Comparison of ENCODE assay signal across 6 cellular contexts in the genomic region with DNA sequence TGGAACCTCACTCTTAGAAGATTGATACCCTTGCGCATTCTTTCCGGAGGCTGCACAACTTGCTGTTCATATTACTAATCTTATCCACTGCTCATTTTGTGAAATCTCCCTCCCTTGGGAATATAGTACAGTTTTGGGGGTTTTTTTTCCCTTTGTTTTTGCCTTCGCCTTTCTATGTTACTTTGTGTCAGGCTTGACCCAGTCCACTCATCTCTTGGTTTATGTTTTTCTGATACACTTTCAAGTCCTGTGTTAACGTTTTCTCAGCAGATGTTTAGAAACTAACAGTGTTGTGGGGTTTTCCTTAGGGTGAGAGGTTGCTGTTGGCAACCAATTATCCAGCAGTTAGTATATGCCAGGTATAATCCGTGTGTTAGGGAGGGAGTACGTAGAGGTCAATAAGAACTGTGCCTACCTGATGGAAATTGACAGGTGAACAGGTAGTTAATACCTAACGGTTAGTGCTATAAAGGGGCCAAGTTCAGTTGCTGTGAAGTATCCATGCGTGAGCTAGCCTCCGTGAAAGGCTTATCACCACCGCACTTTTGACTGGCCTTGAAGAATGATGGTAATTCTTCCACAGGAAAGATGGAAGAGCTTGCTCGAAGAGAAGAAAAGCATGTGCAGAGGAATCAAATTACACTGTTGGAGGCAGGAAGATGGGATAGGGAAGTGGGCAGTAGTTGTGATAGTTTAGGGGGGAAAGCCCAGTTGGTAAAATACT. TPM values are rescaled to one million over a fixed set of nuclear protein-coding genes. Genes with fewer than 3 reads are reported as not detected.
DNase-seq lines count a peak whose midpoint lies in the region; ATAC-seq and TF ChIP-seq lines count a peak whose summit lies in the region.

No MANE protein-coding gene starts in this region.

- DNase-seq in BE2C (no peak), M059J (ENCODE audit: low read depth) (peak; percentile 20), psoas muscle (no peak), epidermal melanocyte (ENCODE audit: insufficient read length, low spot score) (no peak), iPS-NIHi7 (ENCODE audit: extremely low spot score) (no peak)

- peak overlapping the region; percentile 96 for H3K4me3 ChIP-seq in BE2C (ENCODE audit: low read depth, low read length)
- H3K4me3 ChIP-seq in psoas muscle, result peak overlapping the region; percentile 90

- H3K4me1 ChIP-seq in BE2C (no peaks in the 10 kb centered on the region; the same call in none of the 2 replicates), psoas muscle (peaks cover 42% of the 10 kb centered on the region)

- peak overlapping the region; percentile 100 for H3K27ac ChIP-seq in psoas muscle

- H3K36me3 Mint-ChIP-seq in dendritic cell treated with granulocyte-macrophage colony-stimulating factor and Interleukin-4, amounts not matched to agents 40 ng/mL and 50 ng/mL, for 4 days (ENCODE audit: low read depth), result peaks cover 44% of the 10 kb centered on the region

- H3K27me3 Mint-ChIP-seq in dendritic cell treated with granulocyte-macrophage colony-stimulating factor and Interleukin-4, amounts not matched to agents 40 ng/mL and 50 ng/mL, for 4 days, result no peaks in the 10 kb centered on the region

- H3K36me3 ChIP-seq in BE2C (peaks cover 6% of the 10 kb centered on the region), psoas muscle (ENCODE audit: insufficient read depth in 1 of 2, low read depth in 1 of 2) (peaks cover 3 to 21% of the 10 kb centered on the region in 2 donors)

- peak overlapping the region; percentile 96 for H3K4me3 Mint-ChIP-seq in dendritic cell treated with granulocyte-macrophage colony-stimulating factor and Interleukin-4, amounts not matched to agents 40 ng/mL and 50 ng/mL, for 4 days

- H3K27ac Mint-ChIP-seq in dendritic cell treated with granulocyte-macrophage colony-stimulating factor and Interleukin-4, amounts not matched to agents 40 ng/mL and 50 ng/mL, for 4 days, result peak overlapping the region; percentile 99

- no peaks in the 10 kb centered on the region for H3K27me3 ChIP-seq in BE2C
- no peaks in the 10 kb centered on the region for H3K27me3 ChIP-seq in psoas muscle (ENCODE audit: insufficient read depth in 3 of 3, low read length in 2 of 3)

- H3K9me3 ChIP-seq in BE2C, result no peaks in the 10 kb centered on the region
- H3K9me3 ChIP-seq in psoas muscle, result no peaks in the 10 kb centered on the region

- ATAC-seq in psoas muscle, result no peak

- WGBS in psoas muscle, 3 donors, result 3 to 5% (median 3%) methylated on average over 11 of the region's 11 CpGs

- H3K9me3 Mint-ChIP-seq in dendritic cell treated with granulocyte-macrophage colony-stimulating factor and Interleukin-4, amounts not matched to agents 40 ng/mL and 50 ng/mL, for 4 days, result no peaks in the 10 kb centered on the region

- H3K4me1 Mint-ChIP-seq in dendritic cell treated with granulocyte-macrophage colony-stimulating factor and Interleukin-4, amounts not matched to agents 40 ng/mL and 50 ng/mL, for 4 days (ENCODE audit: low read depth), result peaks cover 37% of the 10 kb centered on the region

- TF ChIP-seq CTCF in BE2C (IDR thresholded peaks at IDR 0.05; ENCODE audit: low read depth, low read length) (no peak), psoas muscle (IDR thresholded peaks at IDR 0.05) (no peak)

- intact Hi-C loops in dendritic cell treated with granulocyte-macrophage colony-stimulating factor and Interleukin-4, amounts not matched to agents 40 ng/mL and 50 ng/mL, for 4 days (cut with micrococcal nuclease), result loop anchor here (1.0 to 5.0 kb wide), 3 partner anchors 108 to 243 kb away; a partner anchor contains a TSS
- intact Hi-C loops in psoas muscle (cut with DNase I), result no loop called here

RNA-seq across cellular contexts. Expression of a gene that starts 1.4 kb away (rescaled TPM):
- polyA plus RNA-seq in BE2C (2012; ENCODE audit: insufficient read depth, insufficient read length, low read depth), result 45.6 TPM
- total RNA-seq in M059J (2014; rRNA removed; shearing (Covaris generic)), result 9.4 and 19.2 TPM in 2 replicates
- 10 to 100 TPM; 11.8 to 14.1 (median 13.0) TPM for total RNA-seq in psoas muscle
- 10 to 100 TPM in 2 of 3 donors, 1 to 10 TPM in 1; 2.7 to 14.2 (median 10.4) TPM for polyA plus RNA-seq in psoas muscle

RNA-seq across cellular contexts. Expression of a gene that starts 2.0 kb away (rescaled TPM):
- polyA plus RNA-seq in BE2C (2012; ENCODE audit: insufficient read depth, insufficient read length, low read depth), result 15.3 TPM
- total RNA-seq in M059J (2014; rRNA removed; shearing (Covaris generic)), result 17.7 and 23.0 TPM in 2 replicates
- total RNA-seq in psoas muscle, result 10 to 100 TPM; 13.5 to 23.4 (median 16.6) TPM
- 10 to 100 TPM; 24.6 to 74.6 (median 52.3) TPM for polyA plus RNA-seq in psoas muscle

RNA-seq across cellular contexts. Expression of a gene that starts 21.1 kb away (rescaled TPM):
- 0.39 TPM for polyA plus RNA-seq in BE2C (2012; ENCODE audit: insufficient read depth, insufficient read length, low read depth)
- not detected in 2 replicates for total RNA-seq in M059J (2014; rRNA removed; shearing (Covaris generic))
- 100 to 1,000 TPM; 135 to 511 (median 272) TPM for total RNA-seq in psoas muscle
- 100 to 1,000 TPM in 1 of 3 donors, 10 to 100 TPM in 2; 16.4 to 141 (median 80.7) TPM for polyA plus RNA-seq in psoas muscle

RNA-seq across cellular contexts. Expression of a gene that starts 31.9 kb away (rescaled TPM):
- not detected for polyA plus RNA-seq in BE2C (2012; ENCODE audit: insufficient read depth, insufficient read length, low read depth)
- not detected in 2 replicates for total RNA-seq in M059J (2014; rRNA removed; shearing (Covaris generic))
- total RNA-seq in psoas muscle, result under 1 TPM in 1 of 4 donors, not detected in 3; 0.27 TPM
- polyA plus RNA-seq in psoas muscle, result not detected

RNA-seq across cellular contexts. Expression of a gene that starts 35.1 kb away (rescaled TPM):
- polyA plus RNA-seq in BE2C (2012; ENCODE audit: insufficient read depth, insufficient read length, low read depth), result 1.3 TPM
- total RNA-seq in M059J (2014; rRNA removed; shearing (Covaris generic)), result 0.02 and 0.20 TPM in 2 replicates
- under 1 TPM; 0.14 to 0.43 (median 0.28) TPM for total RNA-seq in psoas muscle
- polyA plus RNA-seq in psoas muscle, result under 1 TPM; 0.18 to 0.90 (median 0.33) TPM

Comparison
In these comparisons a context has a peak if more than half of its experiments do, and no peak if none do; other contexts are left out.
1. RNA of a gene that starts 21.1 kb away (total RNA-seq): 135 to 511 TPM in psoas muscle; not detected in M059J; every median in the first group is over 100 times any median in the second.